In the genomic region with DNA sequence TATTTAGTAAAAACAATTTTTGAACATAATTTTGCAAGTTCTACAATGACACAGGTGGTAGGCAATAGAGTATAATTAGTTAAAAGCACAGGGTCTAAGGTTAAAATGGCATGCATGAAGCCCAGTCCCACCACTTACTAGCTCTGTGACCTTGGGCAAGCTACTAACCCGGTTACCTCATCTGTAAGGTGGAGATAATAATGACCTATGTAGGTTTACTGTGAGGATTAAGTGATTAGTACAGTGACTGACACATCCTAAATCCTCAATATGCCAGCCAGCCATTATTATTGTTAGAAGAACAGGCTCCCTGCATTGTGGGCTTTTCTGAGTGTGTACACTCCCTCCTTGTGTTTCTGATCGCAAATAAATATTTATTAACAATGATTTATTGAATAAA, we compare ENCODE assay signal across 18 cellular contexts.
"Had no signal": no experiment of that assay in that cellular context is flagged by ENCODE, and none has a peak within 500 bp of the region (broad histone marks: within the 10 kb centered on the region; RNA-seq: fewer than 3 reads in every experiment).

No MANE protein-coding gene starts in this region.

- H3K27ac ChIP-seq: gastrocnemius medialis, parathyroid adenoma, prostate gland, spleen, upper lobe of right lung, vagina had no signal

- H3K9me3 ChIP-seq: gastrocnemius medialis, prostate gland, spleen, tibial artery, upper lobe of right lung, vagina had no signal

- H3K27me3 ChIP-seq: gastrocnemius medialis, spleen, tibial artery, upper lobe of right lung, vagina had no signal

- ATAC-seq: gastrocnemius medialis; left lobe of liver; naive thymus-derived CD4-positive, alpha-beta T cell; sciatic nerve; stimulated activated memory B cell treated with anti-CD40 and anti-IgM and Interleukin-4, amounts not matched to agents 10 μg/mL and 1 μg/mL and 100 μg/mL, for 72 hours; upper lobe of right lung had no signal

- H3K4me3 ChIP-seq: gastrocnemius medialis, prostate gland, spleen, tibial artery, upper lobe of right lung, vagina had no signal

- H3K36me3 ChIP-seq: gastrocnemius medialis, prostate gland, upper lobe of right lung, vagina had no signal

- DNase-seq: dermis blood vessel endothelial cell; gastrocnemius medialis; islet precursor cell; mammary epithelial cell; naive thymus-derived CD4-positive, alpha-beta T cell; nephron progenitor cell; spleen; stimulated activated CD4-positive, alpha-beta T cell treated with anti-CD3 and anti-CD28 coated beads, Interleukin-15, amount 100 ng/mL, for 24 hours; stimulated activated CD4-positive, alpha-beta T cell treated with anti-CD3 and anti-CD28 coated beads, Interleukin-1b, Interleukin-23, amount 100 ng/mL, for 48 hours; stimulated activated CD4-positive, alpha-beta T cell treated with anti-CD3 and anti-CD28 coated beads, Interleukin-4, amount 100 ng/mL, for 24 hours; tibial artery; upper lobe of right lung had no signal
